ENCODE assay signal across 9 cellular contexts in genomic region chr18:54671291-54671881, GRCh38.
DNase-seq lines count a peak whose midpoint lies in the region; ATAC-seq and TF ChIP-seq lines count a peak whose summit lies in the region.
"Had no signal": no experiment of that assay in that cellular context is flagged by ENCODE, and none has a peak within 500 bp of the region (broad histone marks: within the 10 kb centered on the region; RNA-seq: fewer than 3 reads in every experiment).

No MANE protein-coding gene starts in this region.

- ATAC-seq in CD4-positive, CD25-positive, alpha-beta regulatory T cell (ENCODE audit: low read depth in 2 of 2), result no peak
- ATAC-seq in HG02759 (IDR thresholded peaks at IDR 0.05; ENCODE audit: unreplicated experiment), result no peak

- no peak overlapping the region for H3K27ac Mint-ChIP-seq in CD4-positive, CD25-positive, alpha-beta regulatory T cell
- H3K27ac Mint-ChIP-seq: IgD-negative memory B cell had no signal

- H3K27me3 Mint-ChIP-seq in CD4-positive, CD25-positive, alpha-beta regulatory T cell, result peaks cover 9% of the 10 kb centered on the region
- H3K27me3 Mint-ChIP-seq: IgD-negative memory B cell had no signal

- CTCF ChIA-PET in HEK293 (lab: Yijun Ruan, JAX), result interaction anchor here (0.6 to 3.7 kb wide), 47 partner anchors 9 to 815 kb away, joined by 3 to 98 read pairs (median 4); no protein-coding TSS in a partner anchor

- peak in 2 of 3 donors; percentile 13 to 34 for DNase-seq in CD4-positive, CD25-positive, alpha-beta regulatory T cell
- DNase-seq in RKO (ENCODE audit: low spot score) (peak; percentile 45), fibroblast of the conjunctiva (ENCODE audit: low read depth) (peak; percentile 16), smooth muscle cell of the brain vasculature (ENCODE audit: low read depth, low spot score) (peak; percentile 20), 8988T (no peak)
- no peak for DNase-seq in stimulated activated CD4-positive, alpha-beta T cell treated with anti-CD3 and anti-CD28 coated beads, Interleukin-12 subunit alpha, Interleukin-12 subunit beta, amount 100 ng/mL, for 4 hours

- no peak overlapping the region for H3K4me3 ChIP-seq in CD4-positive, CD25-positive, alpha-beta regulatory T cell (ENCODE audit: low read depth, low read length)
- no peak overlapping the region for H3K4me3 ChIP-seq in HEK293 (ENCODE audit: low read depth, low read length)

- H3K27me3 ChIP-seq in CD4-positive, CD25-positive, alpha-beta regulatory T cell (ENCODE audit: control insufficient read depth, insufficient read depth, low read length), result no peaks in the 10 kb centered on the region

- H3K36me3 ChIP-seq in CD4-positive, CD25-positive, alpha-beta regulatory T cell (ENCODE audit: control insufficient read depth, insufficient read depth, low read length), result no peaks in the 10 kb centered on the region
- H3K36me3 ChIP-seq in HEK293 (ENCODE audit: control insufficient read depth in 2 of 2, insufficient read depth in 1 of 2, low read length in 2 of 2), result no peaks in the 10 kb centered on the region

- POLR2A ChIA-PET in HEK293 (lab: Yijun Ruan, JAX), result no interaction called here

- H3K27ac ChIP-seq in CD4-positive, CD25-positive, alpha-beta regulatory T cell (ENCODE audit: insufficient read depth, low read length, poor library complexity, severe bottlenecking), result no peak overlapping the region
- no peak overlapping the region for H3K27ac ChIP-seq in HEK293 (ENCODE audit: extremely low read depth, low read depth, low read length)

- peaks cover 0 to 3% (median 0%) of the 10 kb centered on the region in 7 donors for H3K9me3 Mint-ChIP-seq in CD4-positive, CD25-positive, alpha-beta regulatory T cell
- H3K9me3 Mint-ChIP-seq: IgD-negative memory B cell had no signal

- H3K9me3 ChIP-seq in CD4-positive, CD25-positive, alpha-beta regulatory T cell (ENCODE audit: control insufficient read depth in 2 of 2, low read length in 2 of 2), result no peaks in the 10 kb centered on the region
- H3K9me3 ChIP-seq in HEK293 (ENCODE audit: control insufficient read depth, insufficient read depth, low read depth, low read length), result no peaks in the 10 kb centered on the region

- H3K36me3 Mint-ChIP-seq in CD4-positive, CD25-positive, alpha-beta regulatory T cell, result no peaks in the 10 kb centered on the region
- H3K36me3 Mint-ChIP-seq: IgD-negative memory B cell had no signal

- H3K4me3 Mint-ChIP-seq in CD4-positive, CD25-positive, alpha-beta regulatory T cell, result no peak overlapping the region
- H3K4me3 Mint-ChIP-seq: IgD-negative memory B cell had no signal

- no peaks in the 10 kb centered on the region for H3K4me1 Mint-ChIP-seq in CD4-positive, CD25-positive, alpha-beta regulatory T cell

- H3K4me1 ChIP-seq in CD4-positive, CD25-positive, alpha-beta regulatory T cell (ENCODE audit: control insufficient read depth, insufficient read depth, low read length, poor library complexity, severe bottlenecking), result no peaks in the 10 kb centered on the region
- H3K4me1 ChIP-seq in HEK293 (ENCODE audit: control insufficient read depth, insufficient read depth, low read length), result no peaks in the 10 kb centered on the region

- no peak for TF ChIP-seq CTCF in HEK293 (tag by site-specific recombination; IDR thresholded peaks at IDR 0.05)

TF ChIP-seq in HEK293, 187 proteins besides CTCF, POLR2A, EP300 and RAD21:
- TF ChIP-seq MYNN (tag by site-specific recombination; IDR thresholded peaks at IDR 0.05; ENCODE audit: borderline replicate concordance) (no peak), KLF9 (tag by site-specific recombination; IDR thresholded peaks at IDR 0.05; ENCODE audit: low read depth) (no peak), ZNF654 (tag by site-specific recombination; IDR thresholded peaks at IDR 0.05; ENCODE audit: low read depth) (peak; percentile 51)

Comparison
In these comparisons a context has a peak if more than half of its experiments do, and no peak if none do; other contexts are left out.
1. DNase-seq: peak in CD4-positive, CD25-positive, alpha-beta regulatory T cell (2 of 3), RKO (single experiment), fibroblast of the conjunctiva (single experiment) and smooth muscle cell of the brain vasculature (single experiment); none in stimulated activated CD4-positive, alpha-beta T cell treated with anti-CD3 and anti-CD28 coated beads, Interleukin-12 subunit alpha, Interleukin-12 subunit beta, amount 100 ng/mL, for 4 hours (single experiment) and 8988T (single experiment).